In the genomic region with DNA sequence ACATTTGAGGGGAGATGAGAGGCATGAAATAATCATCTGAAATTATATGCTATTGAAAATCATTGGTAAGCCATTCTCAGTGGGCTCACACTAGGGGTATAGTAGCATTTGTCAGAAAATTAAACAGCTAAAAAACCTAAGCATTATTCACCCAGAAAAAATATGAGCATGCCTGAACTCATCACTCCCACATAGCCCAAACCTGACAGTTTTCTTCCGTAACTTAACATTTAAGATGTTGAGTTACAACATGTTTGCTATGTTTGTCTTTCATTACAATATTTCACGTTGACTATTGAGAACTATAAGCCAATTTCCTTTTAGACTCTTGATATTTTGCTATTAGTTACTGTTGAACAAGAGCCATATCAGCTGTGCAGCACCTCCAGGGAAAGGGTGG, we compare ENCODE assay signal across 8 cellular contexts. TPM values are rescaled to one million over a fixed set of nuclear protein-coding genes. Genes with fewer than 3 reads are reported as not detected.
"Had no signal": no experiment of that assay in that cellular context is flagged by ENCODE, and none has a peak within 500 bp of the region (broad histone marks: within the 10 kb centered on the region; RNA-seq: fewer than 3 reads in every experiment).

No MANE protein-coding gene starts in this region.

- FAIRE-seq: H1, H54, HepG2 had no signal

- ATAC-seq: GM23338, HepG2 had no signal

- DNase-seq: H9, HCEC 1CT had no signal

- H3K27ac ChIP-seq: HL-60 had no signal

- H3K4me3 ChIP-seq: GM23338 had no signal

RNA-seq across cellular contexts. Expression of a gene that starts 23.5 kb away (rescaled TPM):
- total RNA-seq: HepG2 had no signal
- polyA plus RNA-seq: IgD-negative memory B cell had no signal
